In the genomic region with DNA sequence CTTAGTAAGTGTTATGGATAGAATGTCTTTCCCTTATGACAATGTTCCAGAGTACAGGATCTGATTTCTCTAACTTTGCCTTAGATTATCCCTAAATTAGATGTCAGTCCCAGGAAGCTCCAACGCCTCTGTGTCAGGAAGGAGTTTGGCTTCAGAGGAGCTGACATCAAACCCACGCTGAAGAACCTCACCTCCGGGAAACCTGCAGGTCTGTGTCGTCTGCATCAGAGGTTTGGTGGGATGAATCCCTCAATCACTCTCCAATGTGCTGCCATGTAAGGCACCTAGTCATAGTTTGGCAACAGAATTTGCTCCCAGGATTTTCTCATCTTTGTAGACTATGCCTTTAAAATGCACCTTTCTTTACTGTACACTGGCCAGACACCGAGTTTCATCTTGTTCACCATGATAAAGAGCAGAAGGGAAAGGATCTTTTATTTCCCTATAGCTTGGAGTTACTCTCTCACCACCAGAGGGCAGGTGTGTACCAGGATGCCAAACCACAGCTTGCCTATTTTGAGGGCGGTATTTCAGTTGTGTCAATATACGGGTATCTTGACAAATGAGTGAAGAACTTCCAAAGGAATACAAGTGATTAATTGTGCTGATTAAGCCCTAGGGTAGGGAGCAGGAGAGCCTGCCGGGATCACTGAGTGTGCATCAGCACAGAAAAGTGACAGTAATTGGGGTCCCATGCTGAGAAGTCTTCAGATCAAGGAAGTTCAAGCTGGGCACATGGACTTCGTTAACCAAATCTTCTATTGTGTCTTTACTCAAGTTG, we compare ENCODE assay signal across 8 cellular contexts. TPM values are rescaled to one million over a fixed set of nuclear protein-coding genes. Genes with fewer than 3 reads are reported as not detected.
DNase-seq lines count a peak whose midpoint lies in the region; ATAC-seq and TF ChIP-seq lines count a peak whose summit lies in the region.

No MANE protein-coding gene starts in this region.

- H3K4me3 ChIP-seq in OCI-LY3 (ENCODE audit: low read length): peak overlapping the region; percentile 55

- H3K27me3 ChIP-seq in OCI-LY3 (ENCODE audit: low read depth, low read length): no peaks in the 10 kb centered on the region

- DNase-seq in COR-L47 (lab: John Stamatoyannopoulos, UW) (peak; percentile 14), globus pallidus (ENCODE audit: low spot score) (peak; percentile 69), putamen (ENCODE audit: low spot score) (peak; percentile 74), posterior vena cava (ENCODE audit: low spot score) (no peak)
- peak; percentile 66 for DNase-seq in activated effector memory CD4-positive, alpha-beta T cell treated with anti-CD3 and anti-CD28 coated beads, Interleukin-2, amount 50 U/mL, for 16 hours

- H3K9ac ChIP-seq in OCI-LY3 (ENCODE audit: low read length): 0 out of 2 replicates have a peak overlapping the region, but pooled peaks have one; percentile 16

- H3K27ac ChIP-seq in OCI-LY3 (ENCODE audit: low read length): no peak overlapping the region

- H3K4me1 ChIP-seq in OCI-LY3 (ENCODE audit: low read length): peaks cover 13% of the 10 kb centered on the region; the same call in 1 of the 2 replicates

- peak overlapping the region; percentile 95 for H2AFZ ChIP-seq in OCI-LY3 (ENCODE audit: low read depth, low read length)

- H4K20me1 ChIP-seq in OCI-LY3 (ENCODE audit: insufficient read depth, low read length): no peaks in the 10 kb centered on the region

- H3K36me3 ChIP-seq in OCI-LY3 (replicated peaks; ENCODE audit: low read depth, low read length): no peaks in the 10 kb centered on the region

- H3K4me2 ChIP-seq in OCI-LY3 (ENCODE audit: low read length): peak overlapping the region; percentile 62

- ATAC-seq in GM19035 (IDR thresholded peaks at IDR 0.05; ENCODE audit: unreplicated experiment) (peak; percentile 78), HG03354 (IDR thresholded peaks at IDR 0.05; ENCODE audit: poor library complexity, severe bottlenecking, unreplicated experiment) (peak; percentile 67)

- TF ChIP-seq CTCF in OCI-LY3 (IDR thresholded peaks at IDR 0.05; ENCODE audit: low read depth, low read length): peak; percentile 74

- H3K9me3 ChIP-seq in OCI-LY3 (ENCODE audit: insufficient read depth, low read length): no peaks in the 10 kb centered on the region

- no peaks in the 10 kb centered on the region for H3K79me2 ChIP-seq in OCI-LY3 (ENCODE audit: low read length)

- intact Hi-C loops in posterior vena cava (cut with DNase I): loop anchor here in 1 of 2 donors (5.0 kb wide), 1 partner anchor 886 kb away; no protein-coding TSS in a partner anchor

RNA-seq across cellular contexts. Expression of gene MINAR2, which starts 23.4 kb away (rescaled TPM):
- total RNA-seq in posterior vena cava: not detected
